8 cellular contexts compared by ENCODE assay signal in the genomic region with DNA sequence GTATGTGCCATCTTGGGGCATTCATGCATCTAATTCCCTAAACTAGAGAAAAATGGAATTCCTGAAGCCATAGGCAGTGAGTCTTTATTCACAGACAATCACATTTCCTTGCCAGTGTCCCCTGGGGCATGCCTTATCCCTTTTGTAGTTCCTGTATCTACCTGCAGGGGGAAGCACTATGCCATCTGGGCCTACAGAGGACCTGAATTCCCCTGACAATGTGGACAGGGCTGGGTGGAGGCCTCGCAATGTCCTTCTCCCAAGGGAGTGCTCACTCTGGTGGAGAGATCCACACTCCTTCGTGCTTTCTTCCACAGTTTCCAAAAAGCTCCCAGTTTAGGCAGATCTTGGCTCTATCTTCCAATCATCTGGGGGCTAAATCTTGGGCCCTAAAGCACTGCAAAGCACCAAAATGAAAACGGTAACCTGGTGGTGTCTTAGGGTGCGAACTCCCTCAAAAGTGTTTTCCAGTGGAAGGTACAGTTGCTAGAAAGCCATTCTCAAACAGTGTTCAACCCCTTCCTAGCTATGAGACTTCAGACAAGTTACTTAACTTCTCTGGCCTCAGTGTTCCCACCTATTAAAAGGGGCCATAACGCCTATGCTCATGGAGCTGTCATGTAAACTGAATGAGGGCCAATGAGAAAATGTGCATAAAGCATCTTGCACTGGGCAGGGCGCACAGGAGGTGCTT. TPM values are rescaled to one million over a fixed set of nuclear protein-coding genes. Genes with fewer than 3 reads are reported as not detected.
DNase-seq lines count a peak whose midpoint lies in the region; ATAC-seq and TF ChIP-seq lines count a peak whose summit lies in the region.

No MANE protein-coding gene starts in this region.

- DNase-seq in COLO668 (lab: John Stamatoyannopoulos, UW; ENCODE audit: unreplicated experiment) (peak; percentile 62), RPMI7951 (ENCODE audit: low read depth) (peak; percentile 72), foreskin keratinocyte (peak in 1 of 2 donors; percentile 53), osteocyte (ENCODE audit: extremely low spot score, unreplicated experiment) (no peak)
- DNase-seq in activated T-helper 2 cell treated with anti-CD3 and anti-CD28 coated beads, Interferon-gamma antibody, Interleukin-2, Interleukin-4, amounts not matched to agents 10 μg/mL and 5 μg/mL and 100 μg/mL, durations not matched to agents 14 hours and 24 hours and 36 hours (ENCODE audit: low spot score): peak; percentile 40

- intact Hi-C loops in activated T-helper 2 cell treated with anti-CD3 and anti-CD28 coated beads, Interferon-gamma antibody, Interleukin-2, Interleukin-4, amounts not matched to agents 10 μg/mL and 5 μg/mL and 100 μg/mL, durations not matched to agents 14 hours and 24 hours and 36 hours (cut with micrococcal nuclease): loop anchor here (1.0 to 5.0 kb wide), 5 partner anchors 20 to 720 kb away; no protein-coding TSS in a partner anchor

- peaks cover 29% of the 10 kb centered on the region for H3K4me1 Mint-ChIP-seq in activated T-helper 2 cell treated with anti-CD3 and anti-CD28 coated beads, Interferon-gamma antibody, Interleukin-2, Interleukin-4, amounts not matched to agents 10 μg/mL and 5 μg/mL and 100 μg/mL, durations not matched to agents 14 hours and 24 hours and 36 hours (ENCODE audit: low read depth)
- H3K4me1 Mint-ChIP-seq in osteocyte (ENCODE audit: unreplicated experiment): peaks cover 5% of the 10 kb centered on the region
- H3K4me1 Mint-ChIP-seq in stimulated activated memory B cell treated with anti-CD40 and anti-IgM and Interleukin-4, amounts not matched to agents 10 μg/mL and 1 μg/mL and 100 μg/mL, for 72 hours: peaks cover 51% of the 10 kb centered on the region

- no peak for TF ChIP-seq EP300 in Ishikawa (IDR thresholded peaks at IDR 0.05; ENCODE audit: borderline replicate concordance)

- ATAC-seq in GM19463 (IDR thresholded peaks at IDR 0.05; ENCODE audit: unreplicated experiment): peak; percentile 40
- ATAC-seq in foreskin keratinocyte: peak; percentile 66
- no peak for ATAC-seq in stimulated activated memory B cell treated with anti-CD40 and anti-IgM and Interleukin-4, amounts not matched to agents 10 μg/mL and 1 μg/mL and 100 μg/mL, for 72 hours

- H3K27me3 ChIP-seq in foreskin keratinocyte: peaks cover 13% of the 10 kb centered on the region

- peaks cover 2% of the 10 kb centered on the region for H3K27me3 Mint-ChIP-seq in activated T-helper 2 cell treated with anti-CD3 and anti-CD28 coated beads, Interferon-gamma antibody, Interleukin-2, Interleukin-4, amounts not matched to agents 10 μg/mL and 5 μg/mL and 100 μg/mL, durations not matched to agents 14 hours and 24 hours and 36 hours (ENCODE audit: low read depth)
- H3K27me3 Mint-ChIP-seq in osteocyte (ENCODE audit: unreplicated experiment): no peaks in the 10 kb centered on the region
- no peaks in the 10 kb centered on the region for H3K27me3 Mint-ChIP-seq in stimulated activated memory B cell treated with anti-CD40 and anti-IgM and Interleukin-4, amounts not matched to agents 10 μg/mL and 1 μg/mL and 100 μg/mL, for 72 hours

- H3K36me3 Mint-ChIP-seq in activated T-helper 2 cell treated with anti-CD3 and anti-CD28 coated beads, Interferon-gamma antibody, Interleukin-2, Interleukin-4, amounts not matched to agents 10 μg/mL and 5 μg/mL and 100 μg/mL, durations not matched to agents 14 hours and 24 hours and 36 hours (ENCODE audit: low read depth): no peaks in the 10 kb centered on the region
- H3K36me3 Mint-ChIP-seq in osteocyte (ENCODE audit: unreplicated experiment): no peaks in the 10 kb centered on the region
- no peaks in the 10 kb centered on the region for H3K36me3 Mint-ChIP-seq in stimulated activated memory B cell treated with anti-CD40 and anti-IgM and Interleukin-4, amounts not matched to agents 10 μg/mL and 1 μg/mL and 100 μg/mL, for 72 hours

- peaks cover 8% of the 10 kb centered on the region for H3K4me1 ChIP-seq in foreskin keratinocyte

- H3K27ac ChIP-seq in foreskin keratinocyte: no peak overlapping the region

- peak overlapping the region; percentile 1 for H3K27ac Mint-ChIP-seq in activated T-helper 2 cell treated with anti-CD3 and anti-CD28 coated beads, Interferon-gamma antibody, Interleukin-2, Interleukin-4, amounts not matched to agents 10 μg/mL and 5 μg/mL and 100 μg/mL, durations not matched to agents 14 hours and 24 hours and 36 hours
- H3K27ac Mint-ChIP-seq in osteocyte (ENCODE audit: unreplicated experiment): no peak overlapping the region
- no peak overlapping the region for H3K27ac Mint-ChIP-seq in stimulated activated memory B cell treated with anti-CD40 and anti-IgM and Interleukin-4, amounts not matched to agents 10 μg/mL and 1 μg/mL and 100 μg/mL, for 72 hours

- TF ChIP-seq CTCF in foreskin keratinocyte (conservative IDR thresholded peaks at IDR 0.05) (peak; percentile 87), osteocyte (IDR thresholded peaks at IDR 0.05) (peak; percentile 76)

- TF ChIP-seq RAD21 in Ishikawa (IDR thresholded peaks at IDR 0.05; ENCODE audit: low read depth): peak; percentile 91

- no peak overlapping the region for H3K4me3 Mint-ChIP-seq in activated T-helper 2 cell treated with anti-CD3 and anti-CD28 coated beads, Interferon-gamma antibody, Interleukin-2, Interleukin-4, amounts not matched to agents 10 μg/mL and 5 μg/mL and 100 μg/mL, durations not matched to agents 14 hours and 24 hours and 36 hours (ENCODE audit: low read depth)
- H3K4me3 Mint-ChIP-seq in osteocyte (ENCODE audit: unreplicated experiment): no peak overlapping the region
- no peak overlapping the region for H3K4me3 Mint-ChIP-seq in stimulated activated memory B cell treated with anti-CD40 and anti-IgM and Interleukin-4, amounts not matched to agents 10 μg/mL and 1 μg/mL and 100 μg/mL, for 72 hours

- no peaks in the 10 kb centered on the region for H3K9me3 Mint-ChIP-seq in activated T-helper 2 cell treated with anti-CD3 and anti-CD28 coated beads, Interferon-gamma antibody, Interleukin-2, Interleukin-4, amounts not matched to agents 10 μg/mL and 5 μg/mL and 100 μg/mL, durations not matched to agents 14 hours and 24 hours and 36 hours
- no peaks in the 10 kb centered on the region for H3K9me3 Mint-ChIP-seq in osteocyte (ENCODE audit: unreplicated experiment)
- no peaks in the 10 kb centered on the region for H3K9me3 Mint-ChIP-seq in stimulated activated memory B cell treated with anti-CD40 and anti-IgM and Interleukin-4, amounts not matched to agents 10 μg/mL and 1 μg/mL and 100 μg/mL, for 72 hours

TF ChIP-seq in Ishikawa, 13 proteins besides CTCF, POLR2A, EP300 and RAD21:
- TF ChIP-seq CEBPB (IDR thresholded peaks at IDR 0.05) (no peak), MAX (IDR thresholded peaks at IDR 0.05) (no peak)
- TF ChIP-seq, protein P1, sequence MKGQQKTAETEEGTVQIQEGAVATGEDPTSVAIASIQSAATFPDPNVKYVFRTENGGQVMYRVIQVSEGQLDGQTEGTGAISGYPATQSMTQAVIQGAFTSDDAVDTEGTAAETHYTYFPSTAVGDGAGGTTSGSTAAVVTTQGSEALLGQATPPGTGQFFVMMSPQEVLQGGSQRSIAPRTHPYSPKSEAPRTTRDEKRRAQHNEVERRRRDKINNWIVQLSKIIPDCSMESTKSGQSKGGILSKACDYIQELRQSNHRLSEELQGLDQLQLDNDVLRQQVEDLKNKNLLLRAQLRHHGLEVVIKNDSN (IDR thresholded peaks at IDR 0.05): no peak
- TF ChIP-seq, protein P2, sequence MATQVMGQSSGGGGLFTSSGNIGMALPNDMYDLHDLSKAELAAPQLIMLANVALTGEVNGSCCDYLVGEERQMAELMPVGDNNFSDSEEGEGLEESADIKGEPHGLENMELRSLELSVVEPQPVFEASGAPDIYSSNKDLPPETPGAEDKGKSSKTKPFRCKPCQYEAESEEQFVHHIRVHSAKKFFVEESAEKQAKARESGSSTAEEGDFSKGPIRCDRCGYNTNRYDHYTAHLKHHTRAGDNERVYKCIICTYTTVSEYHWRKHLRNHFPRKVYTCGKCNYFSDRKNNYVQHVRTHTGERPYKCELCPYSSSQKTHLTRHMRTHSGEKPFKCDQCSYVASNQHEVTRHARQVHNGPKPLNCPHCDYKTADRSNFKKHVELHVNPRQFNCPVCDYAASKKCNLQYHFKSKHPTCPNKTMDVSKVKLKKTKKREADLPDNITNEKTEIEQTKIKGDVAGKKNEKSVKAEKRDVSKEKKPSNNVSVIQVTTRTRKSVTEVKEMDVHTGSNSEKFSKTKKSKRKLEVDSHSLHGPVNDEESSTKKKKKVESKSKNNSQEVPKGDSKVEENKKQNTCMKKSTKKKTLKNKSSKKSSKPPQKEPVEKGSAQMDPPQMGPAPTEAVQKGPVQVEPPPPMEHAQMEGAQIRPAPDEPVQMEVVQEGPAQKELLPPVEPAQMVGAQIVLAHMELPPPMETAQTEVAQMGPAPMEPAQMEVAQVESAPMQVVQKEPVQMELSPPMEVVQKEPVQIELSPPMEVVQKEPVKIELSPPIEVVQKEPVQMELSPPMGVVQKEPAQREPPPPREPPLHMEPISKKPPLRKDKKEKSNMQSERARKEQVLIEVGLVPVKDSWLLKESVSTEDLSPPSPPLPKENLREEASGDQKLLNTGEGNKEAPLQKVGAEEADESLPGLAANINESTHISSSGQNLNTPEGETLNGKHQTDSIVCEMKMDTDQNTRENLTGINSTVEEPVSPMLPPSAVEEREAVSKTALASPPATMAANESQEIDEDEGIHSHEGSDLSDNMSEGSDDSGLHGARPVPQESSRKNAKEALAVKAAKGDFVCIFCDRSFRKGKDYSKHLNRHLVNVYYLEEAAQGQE (IDR thresholded peaks at IDR 0.05; ENCODE audit: low read depth): no peak

RNA-seq across cellular contexts. Expression of gene WHRN, which starts 17.5 kb away (rescaled TPM):
- 1.4 and 1.7 TPM in 2 replicates for total RNA-seq in RPMI7951 (2014; rRNA removed; shearing (Covaris generic))
- total RNA-seq in activated T-helper 2 cell treated with anti-CD3 and anti-CD28 coated beads, Interferon-gamma antibody, Interleukin-2, Interleukin-4, amounts not matched to agents 10 μg/mL and 5 μg/mL and 100 μg/mL, durations not matched to agents 14 hours and 24 hours and 36 hours: 2.8 and 2.9 TPM in 2 replicates
- 2.8 and 3.4 TPM in 2 replicates for total RNA-seq in foreskin keratinocyte
- 2.0 and 2.6 TPM in 2 replicates for polyA plus RNA-seq in foreskin keratinocyte
- 11.0 and 12.0 TPM in 2 replicates for total RNA-seq in osteocyte
